ENCODE assay signal across 1 cellular context in genomic region chr3:52843881-52844280, GRCh38.
TF ChIP-seq lines count a peak whose summit lies in the region.

No MANE protein-coding gene starts in this region.

TF ChIP-seq in GM23338, 12 proteins besides CTCF, POLR2A, EP300 and RAD21 (continued from another document):
- TF ChIP-seq ZNF462 (CRISPR knock-in tag; IDR thresholded peaks at IDR 0.05), result no peak
- no peak for TF ChIP-seq JUNB (IDR thresholded peaks at IDR 0.05; ENCODE audit: unreplicated experiment)
- no peak for TF ChIP-seq POLR2AphosphoS5 (IDR thresholded peaks at IDR 0.05; ENCODE audit: low read depth)
- no peak for TF ChIP-seq NANOG (IDR thresholded peaks at IDR 0.05; ENCODE audit: borderline replicate concordance)
- no peak for TF ChIP-seq CREB1 (CRISPR knock-in tag; IDR thresholded peaks at IDR 0.05; ENCODE audit: low read depth)
